In genomic region chr9:31604516-31604915, GRCh38 we compare ENCODE assay signal across 28 cellular contexts.
"Had no signal": no experiment of that assay in that cellular context is flagged by ENCODE, and none has a peak within 500 bp of the region (broad histone marks: within the 10 kb centered on the region; RNA-seq: fewer than 3 reads in every experiment).

No MANE protein-coding gene starts in this region.

- H3K4me3 ChIP-seq: coronary artery, dorsolateral prefrontal cortex, heart left ventricle had no signal

- H3K4me3 Mint-ChIP-seq: activated B cell treated with CpG ODN at 0.5 μM for 24 hours; activated CD8-positive, alpha-beta T cell treated with anti-CD3 and anti-CD28 coated beads for 36 hours; activated naive CD4-positive, alpha-beta T cell treated with anti-CD3 and anti-CD28 coated beads for 36 hours; activated naive CD4-positive, alpha-beta T cell treated with anti-CD3 and anti-CD28 coated beads, Interleukin-2, amount 50 U/mL, for 24 hours; activated naive CD8-positive, alpha-beta T cell treated with anti-CD3 and anti-CD28 coated beads for 36 hours; activated naive CD8-positive, alpha-beta T cell treated with anti-CD3 and anti-CD28 coated beads, Interleukin-2, amount 50 U/mL, for 24 hours; activated T-helper 1 cell treated with anti-CD3 and anti-CD28 coated beads, Interleukin-12 subunit alpha, Interleukin-12 subunit beta, Interleukin-2, Interleukin-4 antibody, amounts not matched to agents 30 ng/mL and 10 ng/mL and 1 ng/mL, durations not matched to agents 14 hours and 24 hours and 36 hours; central memory CD8-positive, alpha-beta T cell; dendritic cell treated with granulocyte-macrophage colony-stimulating factor and Interleukin-4, amounts not matched to agents 40 ng/mL and 50 ng/mL, for 4 days; endodermal cell had no signal

- H3K4me1 Mint-ChIP-seq: activated B cell treated with CpG ODN at 0.5 μM for 24 hours; activated naive CD4-positive, alpha-beta T cell treated with anti-CD3 and anti-CD28 coated beads, Interleukin-2, amount 50 U/mL, for 24 hours; activated naive CD8-positive, alpha-beta T cell treated with anti-CD3 and anti-CD28 coated beads, Interleukin-2, amount 50 U/mL, for 24 hours; central memory CD8-positive, alpha-beta T cell; endodermal cell had no signal

- H3K4me1 ChIP-seq: heart left ventricle had no signal

- H3K27me3 ChIP-seq: brain microvascular endothelial cell, dorsolateral prefrontal cortex, heart left ventricle had no signal

- H3K27me3 Mint-ChIP-seq: activated B cell treated with CpG ODN at 0.5 μM for 24 hours; activated CD8-positive, alpha-beta T cell treated with anti-CD3 and anti-CD28 coated beads for 36 hours; activated naive CD4-positive, alpha-beta T cell treated with anti-CD3 and anti-CD28 coated beads, Interleukin-2, amount 50 U/mL, for 24 hours; activated naive CD8-positive, alpha-beta T cell treated with anti-CD3 and anti-CD28 coated beads for 36 hours; activated naive CD8-positive, alpha-beta T cell treated with anti-CD3 and anti-CD28 coated beads, Interleukin-2, amount 50 U/mL, for 24 hours; dendritic cell treated with granulocyte-macrophage colony-stimulating factor and Interleukin-4, amounts not matched to agents 40 ng/mL and 50 ng/mL, for 4 days had no signal

- FAIRE-seq: astrocyte, bronchial epithelial cell, frontal cortex had no signal

- H3K36me3 Mint-ChIP-seq: activated naive CD4-positive, alpha-beta T cell treated with anti-CD3 and anti-CD28 coated beads, Interleukin-2, amount 50 U/mL, for 24 hours; activated naive CD8-positive, alpha-beta T cell treated with anti-CD3 and anti-CD28 coated beads for 36 hours had no signal

- DNase-seq: activated B cell treated with CpG ODN at 0.5 μM for 24 hours; activated CD4-positive, alpha-beta T cell treated with anti-CD3 and anti-CD28 coated beads for 48 hours; activated CD4-positive, alpha-beta T cell treated with anti-CD3 and anti-CD28 coated beads, Interleukin-2, amount 50 U/mL, for 1 hour; activated CD4-positive, alpha-beta T cell treated with anti-CD3 and anti-CD28 coated beads, Interleukin-2, amount 50 U/mL, for 48 hours; activated CD8-positive, alpha-beta memory T cell treated with anti-CD3 and anti-CD28 coated beads for 24 hours; activated CD8-positive, alpha-beta T cell treated with anti-CD3 and anti-CD28 coated beads for 36 hours; activated effector memory CD4-positive, alpha-beta T cell treated with anti-CD3 and anti-CD28 coated beads, Interleukin-2, amount 50 U/mL, for 16 hours; activated naive CD4-positive, alpha-beta T cell treated with anti-CD3 and anti-CD28 coated beads for 36 hours; activated naive CD8-positive, alpha-beta T cell treated with anti-CD3 and anti-CD28 coated beads for 36 hours; activated naive CD8-positive, alpha-beta T cell treated with anti-CD3 and anti-CD28 coated beads, Interleukin-2, amount 50 U/mL, for 24 hours; activated T-cell treated with anti-CD3 and anti-CD28 coated beads, Interleukin-2, amount 50 U/mL, for 48 hours; amniotic stem cell; anterior cingulate cortex; brain microvascular endothelial cell; dorsolateral prefrontal cortex; effector memory CD4-positive, alpha-beta T cell; endodermal cell; heart left ventricle; T-helper 2 cell had no signal

- H3K27ac Mint-ChIP-seq: activated B cell treated with CpG ODN at 0.5 μM for 24 hours; activated CD8-positive, alpha-beta T cell treated with anti-CD3 and anti-CD28 coated beads for 36 hours; activated naive CD4-positive, alpha-beta T cell treated with anti-CD3 and anti-CD28 coated beads for 36 hours; activated naive CD4-positive, alpha-beta T cell treated with anti-CD3 and anti-CD28 coated beads, Interleukin-2, amount 50 U/mL, for 24 hours; activated naive CD8-positive, alpha-beta T cell treated with anti-CD3 and anti-CD28 coated beads for 36 hours; activated naive CD8-positive, alpha-beta T cell treated with anti-CD3 and anti-CD28 coated beads, Interleukin-2, amount 50 U/mL, for 24 hours; activated T-helper 1 cell treated with anti-CD3 and anti-CD28 coated beads, Interleukin-12 subunit alpha, Interleukin-12 subunit beta, Interleukin-2, Interleukin-4 antibody, amounts not matched to agents 30 ng/mL and 10 ng/mL and 1 ng/mL, durations not matched to agents 14 hours and 24 hours and 36 hours; activated T-helper 2 cell treated with anti-CD3 and anti-CD28 coated beads, Interferon-gamma antibody, Interleukin-2, Interleukin-4, amounts not matched to agents 10 μg/mL and 5 μg/mL and 100 μg/mL, durations not matched to agents 14 hours and 24 hours and 36 hours; dendritic cell treated with granulocyte-macrophage colony-stimulating factor and Interleukin-4, amounts not matched to agents 40 ng/mL and 50 ng/mL, for 4 days; endodermal cell had no signal

- H3K9me3 ChIP-seq: heart left ventricle had no signal

- H3K27ac ChIP-seq: brain microvascular endothelial cell, coronary artery, dorsolateral prefrontal cortex, heart left ventricle had no signal

- H3K9me3 Mint-ChIP-seq: activated B cell treated with CpG ODN at 0.5 μM for 24 hours; activated CD8-positive, alpha-beta T cell treated with anti-CD3 and anti-CD28 coated beads for 36 hours; activated naive CD4-positive, alpha-beta T cell treated with anti-CD3 and anti-CD28 coated beads for 36 hours; activated naive CD4-positive, alpha-beta T cell treated with anti-CD3 and anti-CD28 coated beads, Interleukin-2, amount 50 U/mL, for 24 hours; activated T-helper 1 cell treated with anti-CD3 and anti-CD28 coated beads, Interleukin-12 subunit alpha, Interleukin-12 subunit beta, Interleukin-2, Interleukin-4 antibody, amounts not matched to agents 30 ng/mL and 10 ng/mL and 1 ng/mL, durations not matched to agents 14 hours and 24 hours and 36 hours; activated T-helper 2 cell treated with anti-CD3 and anti-CD28 coated beads, Interferon-gamma antibody, Interleukin-2, Interleukin-4, amounts not matched to agents 10 μg/mL and 5 μg/mL and 100 μg/mL, durations not matched to agents 14 hours and 24 hours and 36 hours; central memory CD8-positive, alpha-beta T cell; endodermal cell had no signal

- H3K36me3 ChIP-seq: brain microvascular endothelial cell, heart left ventricle had no signal
